17 cellular contexts compared by ENCODE assay signal in genomic region chr2:41199320-41199719, GRCh38.
"Had no signal": no experiment of that assay in that cellular context is flagged by ENCODE, and none has a peak within 500 bp of the region (broad histone marks: within the 10 kb centered on the region; RNA-seq: fewer than 3 reads in every experiment).

No MANE protein-coding gene starts in this region.

- H3K27me3 ChIP-seq: hepatocyte, left lung, neutrophil, tibial nerve, uterus had no signal

- H3K9me3 ChIP-seq: left lung, neutrophil, tibial nerve, uterus had no signal

- H3K4me1 ChIP-seq: left lung, parathyroid adenoma, uterus had no signal

- H3K4me3 ChIP-seq: hepatocyte, left lung, tibial nerve, uterus had no signal

- H3K27ac ChIP-seq: hepatocyte, left lung, neutrophil, parathyroid adenoma, tibial nerve, uterus had no signal

- H3K36me3 ChIP-seq: left lung, neutrophil, tibial nerve, uterus had no signal

- FAIRE-seq: colon, kidney had no signal

- DNase-seq: activated B cell treated with CpG ODN at 0.5 μM for 24 hours; activated CD4-positive, alpha-beta T cell treated with anti-CD3 and anti-CD28 coated beads for 48 hours; activated gamma-delta T cell treated with Interleukin-2 at 50 U/mL for 16 hours; amniotic stem cell; caudate nucleus; kidney; left lung; natural killer cell; stimulated activated CD4-positive, alpha-beta T cell treated with anti-CD3 and anti-CD28 coated beads, Interleukin-15, amount 100 ng/mL, for 24 hours; stimulated activated CD4-positive, alpha-beta T cell treated with anti-CD3 and anti-CD28 coated beads, Interleukin-4, amount 100 ng/mL, for 1 hour; stimulated activated naive B cell treated with anti-CD40 and anti-IgM and Interleukin-4, amounts not matched to agents 10 μg/mL and 1 μg/mL and 100 μg/mL, for 72 hours; uterus had no signal
